In genomic region chr12:51021694-51022093, GRCh38 we compare ENCODE assay signal across 12 cellular contexts. TPM values are rescaled to one million over a fixed set of nuclear protein-coding genes. Genes with fewer than 3 reads are reported as not detected.
A peak's percentile ranks its signal among the peaks of the same experiment; 100 is the strongest.
DNase-seq lines count a peak whose midpoint lies in the region; ATAC-seq, FAIRE-seq and TF ChIP-seq lines count a peak whose summit lies in the region.
"Had no signal": no experiment of that assay in that cellular context is flagged by ENCODE, and none has a peak within 500 bp of the region (broad histone marks: within the 10 kb centered on the region; RNA-seq: fewer than 3 reads in every experiment).

No MANE protein-coding gene starts in this region.

- H3K4me3 ChIP-seq in CD8-positive, alpha-beta T cell (ENCODE audit: low read depth, low read length), result no peak overlapping the region
- peak overlapping the region; percentile 27 for H3K4me3 ChIP-seq in Jurkat, Clone E6-1 (ENCODE audit: low read length)
- H3K4me3 ChIP-seq: esophagus squamous epithelium had no signal

- H3K27me3 ChIP-seq in CD8-positive, alpha-beta T cell (ENCODE audit: insufficient read depth, low read length), result no peaks in the 10 kb centered on the region
- H3K27me3 ChIP-seq: esophagus squamous epithelium had no signal

- peaks cover 53% of the 10 kb centered on the region for H3K4me1 ChIP-seq in CD8-positive, alpha-beta T cell (ENCODE audit: insufficient read depth, low read length)

- H3K4me3 Mint-ChIP-seq in CD8-positive, alpha-beta T cell, result peak overlapping the region; percentile 20
- peak overlapping the region; percentile 70 for H3K4me3 Mint-ChIP-seq in activated naive CD8-positive, alpha-beta T cell
- H3K4me3 Mint-ChIP-seq in natural killer cell, result peak overlapping the region; percentile 79

- H3K27ac Mint-ChIP-seq in CD8-positive, alpha-beta T cell, result peak overlapping the region; percentile 41
- peak overlapping the region; percentile 89 for H3K27ac Mint-ChIP-seq in activated naive CD8-positive, alpha-beta T cell
- peak overlapping the region; percentile 83 to 84 for H3K27ac Mint-ChIP-seq in natural killer cell

- H3K27ac ChIP-seq in CD8-positive, alpha-beta T cell (ENCODE audit: low read depth, low read length), result no peak overlapping the region

- TF ChIP-seq CTCF in CD8-positive, alpha-beta T cell (IDR thresholded peaks at IDR 0.05), result no peak
- TF ChIP-seq CTCF in natural killer cell (IDR thresholded peaks at IDR 0.05), result no peak

- no peaks in the 10 kb centered on the region for H3K36me3 ChIP-seq in CD8-positive, alpha-beta T cell (ENCODE audit: insufficient read depth, low read length)
- H3K36me3 ChIP-seq: esophagus squamous epithelium had no signal

- TF ChIP-seq POLR2A in GM12892 (IDR thresholded peaks at IDR 0.05; ENCODE audit: low read depth, low read length), result no peak

- H3K9me3 Mint-ChIP-seq in CD8-positive, alpha-beta T cell, result no peaks in the 10 kb centered on the region
- no peaks in the 10 kb centered on the region for H3K9me3 Mint-ChIP-seq in activated naive CD8-positive, alpha-beta T cell (ENCODE audit: low read depth)
- no peaks in the 10 kb centered on the region for H3K9me3 Mint-ChIP-seq in natural killer cell

- peaks cover 70% of the 10 kb centered on the region for H3K4me1 Mint-ChIP-seq in CD8-positive, alpha-beta T cell (ENCODE audit: low read depth)
- peaks cover 75% of the 10 kb centered on the region for H3K4me1 Mint-ChIP-seq in activated naive CD8-positive, alpha-beta T cell (ENCODE audit: low read depth)
- H3K4me1 Mint-ChIP-seq in natural killer cell, result peaks cover 43 to 52% of the 10 kb centered on the region in 2 donors

- no peak for ATAC-seq in CD8-positive, alpha-beta T cell
- ATAC-seq in natural killer cell (no peak), HG03571 (IDR thresholded peaks at IDR 0.05; ENCODE audit: unreplicated experiment) (no peak)

- POLR2A ChIA-PET in CD8-positive, alpha-beta T cell (lab: Charles Lee), result interaction anchor here (0.6 kb wide), 1 partner anchor 11 kb away, joined by 3 read pairs; no protein-coding TSS in a partner anchor

- intact Hi-C loops in CD8-positive, alpha-beta T cell (cut with DNase I, micrococcal nuclease), result no loop called here
- intact Hi-C loops in natural killer cell (cut with micrococcal nuclease), result loop anchor here (10.0 kb wide), 1 partner anchor 97 kb away; a partner anchor contains a TSS

- H3K9me3 ChIP-seq in CD8-positive, alpha-beta T cell (ENCODE audit: low read length), result no peaks in the 10 kb centered on the region
- H3K9me3 ChIP-seq: esophagus squamous epithelium had no signal

- no peak for FAIRE-seq in GM12892 (lab: Jason Lieb, UNC)

- no peaks in the 10 kb centered on the region for H3K27me3 Mint-ChIP-seq in CD8-positive, alpha-beta T cell (ENCODE audit: low read depth)
- no peaks in the 10 kb centered on the region for H3K27me3 Mint-ChIP-seq in activated naive CD8-positive, alpha-beta T cell
- H3K27me3 Mint-ChIP-seq in natural killer cell (ENCODE audit: low read depth in 2 of 2), result no peaks in the 10 kb centered on the region

- peaks cover 4% of the 10 kb centered on the region for H3K36me3 Mint-ChIP-seq in CD8-positive, alpha-beta T cell
- H3K36me3 Mint-ChIP-seq in activated naive CD8-positive, alpha-beta T cell, result no peaks in the 10 kb centered on the region
- H3K36me3 Mint-ChIP-seq in natural killer cell, result no peaks in the 10 kb centered on the region

- CTCF ChIA-PET in CD8-positive, alpha-beta T cell (lab: Charles Lee), result interaction anchor here (1.3 kb wide), 2 partner anchors 13 to 196 kb away, joined by 3 to 4 read pairs; no protein-coding TSS in a partner anchor

- DNase-seq in CD8-positive, alpha-beta T cell, result no peak
- no peak for DNase-seq in Jurkat, Clone E6-1 (ENCODE audit: low read depth, low spot score)
- DNase-seq in natural killer cell (no peak), HuH-7 (ENCODE audit: low spot score) (no peak), GM12892 (ENCODE audit: insufficient read length) (no peak), NCI-H187 (lab: John Stamatoyannopoulos, UW) (no peak)
- DNase-seq: COR-L47; esophagus squamous epithelium; mesendoderm; stimulated activated CD4-positive, alpha-beta T cell treated with anti-CD3 and anti-CD28 coated beads, Interleukin-4, amount 100 ng/mL, for 24 hours had no signal

RNA-seq across cellular contexts. Expression of gene SLC11A2, which starts 4.5 kb away (rescaled TPM):
- 10 to 100 TPM; 35.1 to 43.1 TPM for total RNA-seq in CD8-positive, alpha-beta T cell
- polyA plus RNA-seq in Jurkat, Clone E6-1 (2012; ENCODE audit: insufficient read depth, insufficient read length), result 24.6 TPM
- 10 to 100 TPM; 34.3 to 54.3 (median 42.7) TPM for total RNA-seq in natural killer cell
- polyA plus RNA-seq in GM12892 (2012; ENCODE audit: missing spikeins), result 13.7 TPM

RNA-seq across cellular contexts. Expression of gene LETMD1, which starts 26.4 kb away (rescaled TPM):
- 10 to 100 TPM; 51.3 to 55.2 TPM for total RNA-seq in CD8-positive, alpha-beta T cell
- 67.5 TPM for polyA plus RNA-seq in Jurkat, Clone E6-1 (2012; ENCODE audit: insufficient read depth, insufficient read length)
- total RNA-seq in natural killer cell, result 10 to 100 TPM; 57.1 to 71.8 (median 58.2) TPM
- polyA plus RNA-seq in GM12892 (2012; ENCODE audit: missing spikeins), result 76.5 TPM

Comparison
In these comparisons a context has a peak if more than half of its experiments do, and no peak if none do; other contexts are left out.
1. H3K4me3 Mint-ChIP-seq: peak in every context shown above with its lines; median percentile 79 in natural killer cell; 70 in activated naive CD8-positive, alpha-beta T cell; 20 in CD8-positive, alpha-beta T cell.